ENCODE assay signal across 12 cellular contexts in genomic region chr4:40349561-40350198, GRCh38. TPM values are rescaled to one million over a fixed set of nuclear protein-coding genes. Genes with fewer than 3 reads are reported as not detected.
DNase-seq lines count a peak whose midpoint lies in the region; ATAC-seq, FAIRE-seq and TF ChIP-seq lines count a peak whose summit lies in the region.
"Had no signal": no experiment of that assay in that cellular context is flagged by ENCODE, and none has a peak within 500 bp of the region (broad histone marks: within the 10 kb centered on the region; RNA-seq: fewer than 3 reads in every experiment).

No MANE protein-coding gene starts in this region.

- H3K4me1 Mint-ChIP-seq in activated naive CD4-positive, alpha-beta T cell treated with anti-CD3 and anti-CD28 coated beads, Interleukin-2, amount 50 U/mL, for 24 hours = peaks cover 9% of the 10 kb centered on the region
- H3K4me1 Mint-ChIP-seq: B cell, nephron had no signal

- no peaks in the 10 kb centered on the region for H3K9me3 ChIP-seq in HAP-1
- H3K9me3 ChIP-seq: esophagus squamous epithelium had no signal

- H3K9me3 Mint-ChIP-seq in activated naive CD4-positive, alpha-beta T cell treated with anti-CD3 and anti-CD28 coated beads, Interleukin-2, amount 50 U/mL, for 24 hours = no peaks in the 10 kb centered on the region
- H3K9me3 Mint-ChIP-seq: nephron had no signal

- FAIRE-seq in GM12892 (lab: Jason Lieb, UNC) = no peak
- FAIRE-seq: keratinocyte had no signal

- no peak overlapping the region for H3K4me3 Mint-ChIP-seq in activated naive CD4-positive, alpha-beta T cell treated with anti-CD3 and anti-CD28 coated beads, Interleukin-2, amount 50 U/mL, for 24 hours
- H3K4me3 Mint-ChIP-seq: B cell, nephron had no signal

- H3K4me3 ChIP-seq in fibroblast of pulmonary artery (replicated peaks; ENCODE audit: low read depth, low read length) (no peak overlapping the region), HAP-1 (no peak overlapping the region)
- H3K4me3 ChIP-seq: esophagus squamous epithelium had no signal

- no peak for TF ChIP-seq POLR2A in GM12892 (IDR thresholded peaks at IDR 0.05; ENCODE audit: low read depth, low read length)

- DNase-seq in activated naive CD4-positive, alpha-beta T cell (lab: John Stamatoyannopoulos, UW) = no peak
- DNase-seq in RKO (ENCODE audit: low spot score) (peak; percentile 69), fibroblast of pulmonary artery (ENCODE audit: low read depth) (peak; percentile 11), HAP-1 (ENCODE audit: low spot score in 2 of 2) (no peak), GM12892 (ENCODE audit: insufficient read length) (no peak)
- DNase-seq: esophagus squamous epithelium had no signal

- H3K36me3 Mint-ChIP-seq in activated naive CD4-positive, alpha-beta T cell treated with anti-CD3 and anti-CD28 coated beads, Interleukin-2, amount 50 U/mL, for 24 hours = peaks cover 3% of the 10 kb centered on the region

- no peaks in the 10 kb centered on the region for H3K36me3 ChIP-seq in HAP-1 (replicated peaks)
- H3K36me3 ChIP-seq: esophagus squamous epithelium had no signal

- no peaks in the 10 kb centered on the region for H3K4me1 ChIP-seq in HAP-1
- H3K4me1 ChIP-seq: esophagus squamous epithelium had no signal

- peak overlapping the region; percentile 1 for H3K27ac Mint-ChIP-seq in activated naive CD4-positive, alpha-beta T cell treated with anti-CD3 and anti-CD28 coated beads, Interleukin-2, amount 50 U/mL, for 24 hours
- H3K27ac Mint-ChIP-seq: B cell, nephron had no signal

- in situ Hi-C loops in HAP-1 (cut with MboI; ENCODE audit: low sequenced_read_pairs) = no loop called here

- H3K27me3 ChIP-seq in HAP-1 (ENCODE audit: low read depth) = no peaks in the 10 kb centered on the region
- H3K27me3 ChIP-seq: esophagus squamous epithelium had no signal

- TF ChIP-seq CTCF in fibroblast of pulmonary artery (IDR thresholded peaks at IDR 0.05; ENCODE audit: low read length, missing control alignments) = no peak

- ATAC-seq in GM19452 (IDR thresholded peaks at IDR 0.05; ENCODE audit: unreplicated experiment) (no peak), HG02571 (IDR thresholded peaks at IDR 0.05; ENCODE audit: unreplicated experiment) (no peak)

- H3K27me3 Mint-ChIP-seq in activated naive CD4-positive, alpha-beta T cell treated with anti-CD3 and anti-CD28 coated beads, Interleukin-2, amount 50 U/mL, for 24 hours = no peaks in the 10 kb centered on the region
- H3K27me3 Mint-ChIP-seq: B cell had no signal

RNA-seq across cellular contexts. Expression of gene CHRNA9, which starts 14.5 kb away (rescaled TPM):
- not detected for polyA plus RNA-seq in GM12892 (2012; ENCODE audit: missing spikeins)

Comparison
In these comparisons a context has a peak if more than half of its experiments do, and no peak if none do; other contexts are left out.
1. DNase-seq: peak in RKO (single experiment) and fibroblast of pulmonary artery (single experiment); none in activated naive CD4-positive, alpha-beta T cell (0 of 4), HAP-1 (0 of 2) and GM12892 (single experiment).